ENCODE assay signal across 8 cellular contexts in genomic region chr1:32872189-32872898, GRCh38. TPM values are rescaled to one million over a fixed set of nuclear protein-coding genes. Genes with fewer than 3 reads are reported as not detected.
DNase-seq lines count a peak whose midpoint lies in the region; ATAC-seq and TF ChIP-seq lines count a peak whose summit lies in the region.

No MANE protein-coding gene starts in this region.

- no peak overlapping the region for H3K4me2 ChIP-seq in smooth muscle cell

- H3K79me2 ChIP-seq in smooth muscle cell (ENCODE audit: low read depth): no peaks in the 10 kb centered on the region

- H3K27ac ChIP-seq in smooth muscle cell (ENCODE audit: low read depth): no peak overlapping the region

- H2AFZ ChIP-seq in smooth muscle cell (ENCODE audit: low read depth): no peak overlapping the region

- H3K9me3 ChIP-seq in smooth muscle cell (replicated peaks; ENCODE audit: low read depth): no peaks in the 10 kb centered on the region

- no peaks in the 10 kb centered on the region for H4K20me1 ChIP-seq in smooth muscle cell (ENCODE audit: low read depth)

- no peak overlapping the region for H3K4me3 Mint-ChIP-seq in T-helper 2 cell treated with Interferon-gamma antibody and Interleukin-4, amounts not matched to agents 5 μg/mL and 100 μg/mL, for 36 hours

- no peak overlapping the region for H3K4me3 ChIP-seq in astrocyte of the cerebellum (ENCODE audit: low read depth, low read length)
- no peak overlapping the region for H3K4me3 ChIP-seq in smooth muscle cell

- no peak overlapping the region for H3K9ac ChIP-seq in smooth muscle cell (ENCODE audit: low read depth)

- peaks cover 44% of the 10 kb centered on the region for H3K27me3 Mint-ChIP-seq in T-helper 2 cell treated with Interferon-gamma antibody and Interleukin-4, amounts not matched to agents 5 μg/mL and 100 μg/mL, for 36 hours (ENCODE audit: low read depth)

- no peaks in the 10 kb centered on the region for H3K36me3 ChIP-seq in smooth muscle cell (ENCODE audit: low read depth)

- in situ Hi-C loops in astrocyte of the cerebellum (cut with HindIII; ENCODE audit: low sequenced_read_pairs): no loop called here

- no peak for ATAC-seq in GM21576 (IDR thresholded peaks at IDR 0.05; ENCODE audit: unreplicated experiment)
- no peak for ATAC-seq in GM18520 (IDR thresholded peaks at IDR 0.05; ENCODE audit: unreplicated experiment)

- no peak overlapping the region for H3K27ac Mint-ChIP-seq in T-helper 2 cell treated with Interferon-gamma antibody and Interleukin-4, amounts not matched to agents 5 μg/mL and 100 μg/mL, for 36 hours

- TF ChIP-seq CTCF in GM10248 (IDR thresholded peaks at IDR 0.05; ENCODE audit: control extremely low read depth, extremely low read depth, low read depth, missing control alignments) (peak; percentile 82), astrocyte of the cerebellum (IDR thresholded peaks at IDR 0.05; ENCODE audit: low read depth, low read length, missing control alignments) (peak; percentile 88), smooth muscle cell (IDR thresholded peaks at IDR 0.05; ENCODE audit: borderline replicate concordance, insufficient read depth, poor library complexity, severe bottlenecking) (peak; percentile 76)

- H3K36me3 Mint-ChIP-seq in T-helper 2 cell treated with Interferon-gamma antibody and Interleukin-4, amounts not matched to agents 5 μg/mL and 100 μg/mL, for 36 hours (ENCODE audit: low read depth): peaks cover 5% of the 10 kb centered on the region

- DNase-seq in GM10248 (ENCODE audit: extremely low spot score) (peak; percentile 79), NCI-H146 (lab: John Stamatoyannopoulos, UW) (peak; percentile 60), astrocyte of the cerebellum (ENCODE audit: low read depth) (peak; percentile 18), iPS DF 19.7 (ENCODE audit: low read depth, low spot score) (peak; percentile 73), smooth muscle cell (lab: John Stamatoyannopoulos, UW; ENCODE audit: unreplicated experiment) (peak; percentile 24)
- DNase-seq in T-helper 2 cell treated with Interferon-gamma antibody and Interleukin-4, amounts not matched to agents 5 μg/mL and 100 μg/mL, for 36 hours (ENCODE audit: low spot score): peak; percentile 38

- H3F3A ChIP-seq in smooth muscle cell (ENCODE audit: low read depth): no peaks in the 10 kb centered on the region

- H3K9me3 Mint-ChIP-seq in T-helper 2 cell treated with Interferon-gamma antibody and Interleukin-4, amounts not matched to agents 5 μg/mL and 100 μg/mL, for 36 hours: no peaks in the 10 kb centered on the region

- CTCF ChIA-PET in GM10248 (lab: Yijun Ruan, JAX): interaction anchor here (0.7 to 7.0 kb wide), 28 partner anchors 9 to 472 kb away, joined by 3 to 51 read pairs (median 4); no protein-coding TSS in a partner anchor

- peaks cover 24% of the 10 kb centered on the region for H3K27me3 ChIP-seq in smooth muscle cell (ENCODE audit: low read depth)

- peaks cover 12% of the 10 kb centered on the region for H3K4me1 Mint-ChIP-seq in T-helper 2 cell treated with Interferon-gamma antibody and Interleukin-4, amounts not matched to agents 5 μg/mL and 100 μg/mL, for 36 hours (ENCODE audit: low read depth)

- POLR2A ChIA-PET in GM10248 (lab: Yijun Ruan, JAX): no interaction called here

- peaks cover 14% of the 10 kb centered on the region for H3K4me1 ChIP-seq in smooth muscle cell (ENCODE audit: low read depth)

- 47% methylated on average over 14 of the region's 14 CpGs for WGBS in smooth muscle cell (ENCODE audit: low lambda C conversion rate)

RNA-seq across cellular contexts. Expression of gene FNDC5, which starts 1.6 kb away (rescaled TPM):
- not detected in 2 replicates for total RNA-seq in smooth muscle cell
- not detected in 2 replicates for polyA plus RNA-seq in smooth muscle cell

RNA-seq across cellular contexts. Expression of gene HPCA, which starts 13.9 kb away (rescaled TPM):
- total RNA-seq in smooth muscle cell: not detected in 2 replicates
- polyA plus RNA-seq in smooth muscle cell: 0.24 TPM in 1 of 2 replicates, not detected in the other

RNA-seq across cellular contexts. Expression of gene TMEM54, which starts 28.8 kb away (rescaled TPM):
- total RNA-seq in smooth muscle cell: 40.9 and 84.1 TPM in 2 replicates
- polyA plus RNA-seq in smooth muscle cell: 59.0 and 98.5 TPM in 2 replicates

RNA-seq across cellular contexts. Expression of gene S100PBP, which starts 54.9 kb away (rescaled TPM):
- 39.1 and 39.7 TPM in 2 replicates for total RNA-seq in smooth muscle cell
- polyA plus RNA-seq in smooth muscle cell: 13.1 and 22.1 TPM in 2 replicates

RNA-seq across cellular contexts. Expression of gene YARS1, which starts 55.2 kb away (rescaled TPM):
- 52.1 and 56.5 TPM in 2 replicates for total RNA-seq in smooth muscle cell
- 82.9 and 96.9 TPM in 2 replicates for polyA plus RNA-seq in smooth muscle cell

Comparison
In these comparisons a context has a peak if more than half of its experiments do, and no peak if none do; other contexts are left out.
1. DNase-seq: peak in every context shown above with its lines; median percentile 79 in GM10248; 73 in iPS DF 19.7; 60 in NCI-H146; 38 in T-helper 2 cell treated with Interferon-gamma antibody and Interleukin-4, amounts not matched to agents 5 μg/mL and 100 μg/mL, for 36 hours; 24 in smooth muscle cell; 18 in astrocyte of the cerebellum.